In the genomic region with DNA sequence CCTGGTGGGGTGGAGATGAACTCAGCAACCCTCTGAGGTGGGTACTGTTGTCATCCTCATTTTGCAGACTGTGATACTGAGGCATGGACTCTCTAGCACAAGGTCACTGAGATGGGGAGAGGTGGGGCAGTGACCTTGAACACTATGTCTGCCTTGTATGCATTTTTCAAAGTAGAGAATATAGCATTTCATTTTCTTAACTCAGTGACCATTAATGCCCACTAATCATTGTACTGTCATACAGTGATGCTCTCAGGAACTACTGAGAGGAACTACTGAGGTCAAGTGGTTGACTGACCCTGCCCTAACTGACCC, we compare ENCODE assay signal across 8 cellular contexts. TPM values are rescaled to one million over a fixed set of nuclear protein-coding genes. Genes with fewer than 3 reads are reported as not detected.
A peak's percentile ranks its signal among the peaks of the same experiment; 100 is the strongest.
DNase-seq lines count a peak whose midpoint lies in the region; ATAC-seq and TF ChIP-seq lines count a peak whose summit lies in the region.

No MANE protein-coding gene starts in this region.

- no peaks in the 10 kb centered on the region for H4K20me1 ChIP-seq in GM23248 (ENCODE audit: insufficient read depth)

- CTCF ChIA-PET in T-cell (lab: Charles Lee) = no interaction called here

- peak overlapping the region; percentile 91 for H3K4me2 ChIP-seq in GM23248 (ENCODE audit: unreplicated experiment)

- peaks cover 8% of the 10 kb centered on the region; the same call in 1 of the 2 replicates for H3K36me3 ChIP-seq in GM23248 (ENCODE audit: low read depth)
- H3K36me3 ChIP-seq in esophagus (ENCODE audit: control insufficient read depth in 2 of 2, insufficient read depth in 2 of 2, low read length in 1 of 2) = peaks cover 0 to 3% of the 10 kb centered on the region in 2 donors
- peaks cover 2 to 14% (median 9%) of the 10 kb centered on the region in 3 donors for H3K36me3 ChIP-seq in skeletal muscle tissue (ENCODE audit: control insufficient read depth in 3 of 3, insufficient read depth in 3 of 3, low read length in 3 of 3)

- H3K4me1 Mint-ChIP-seq in T-cell = peaks cover 54 to 66% (median 65%) of the 10 kb centered on the region in 3 donors

- no peak for DNase-seq in GM23248
- no peak for DNase-seq in T-cell
- DNase-seq in GM13977 (ENCODE audit: low spot score) = no peak
- no peak for DNase-seq in posterior vena cava (ENCODE audit: low spot score)
- no peak for DNase-seq in epidermal melanocyte (ENCODE audit: insufficient read length, low spot score)

- H3K27ac ChIP-seq in GM23248 (peak overlapping the region; percentile 98), esophagus (ENCODE audit: low read depth in 2 of 2, low read length in 1 of 2) (peak overlapping the region; percentile 29 to 46), skeletal muscle tissue (ENCODE audit: low read depth, low read length) (peak overlapping the region; percentile 89)

- H2AFZ ChIP-seq in GM23248 = no peak overlapping the region

- no peaks in the 10 kb centered on the region for H3K27me3 Mint-ChIP-seq in T-cell

- peaks cover 6% of the 10 kb centered on the region for H3K36me3 Mint-ChIP-seq in T-cell

- H3K27ac Mint-ChIP-seq in T-cell = peak overlapping the region in 1 of 2 donors; percentile 83

- in situ Hi-C loops in GM23248 (cut with MboI) (no loop called here), GM13977 (cut with MboI; ENCODE audit: low pct_unique_long_range_greater_than_20kb, low sequenced_read_pairs, unreplicated experiment) (no loop called here)

- ATAC-seq in T-cell (replicated peaks in 1 of 4) = no peak
- no peak for ATAC-seq in HG02798 (IDR thresholded peaks at IDR 0.05; ENCODE audit: poor library complexity, unreplicated experiment)

- H3K4me3 ChIP-seq in GM23248 (peak overlapping the region; percentile 85), esophagus (ENCODE audit: low read depth in 1 of 2, low read length in 2 of 2) (no peak overlapping the region), skeletal muscle tissue (ENCODE audit: low read length in 3 of 3) (peak overlapping the region in 2 of 3 donors; percentile 85 to 97)

- H3K27me3 ChIP-seq in GM23248 (replicated peaks; ENCODE audit: insufficient read depth) = no peaks in the 10 kb centered on the region
- H3K27me3 ChIP-seq in esophagus (ENCODE audit: control insufficient read depth in 1 of 2, insufficient read depth in 2 of 2, low read length in 2 of 2) = no peaks in the 10 kb centered on the region
- no peaks in the 10 kb centered on the region for H3K27me3 ChIP-seq in skeletal muscle tissue (ENCODE audit: control insufficient read depth in 3 of 3, insufficient read depth in 3 of 3, low read length in 3 of 3)

- H3K79me2 ChIP-seq in GM23248 (ENCODE audit: insufficient read depth) = peaks cover 82% of the 10 kb centered on the region

- peak overlapping the region; percentile 89 to 97 (median 95) for H3K4me3 Mint-ChIP-seq in T-cell

- TF ChIP-seq CTCF in GM13977 (IDR thresholded peaks at IDR 0.05; ENCODE audit: extremely low read depth, insufficient read depth, missing control alignments) = no peak

- intact Hi-C loops in posterior vena cava (cut with DNase I) = no loop called here

- H3K9me2 ChIP-seq in GM23248 (ENCODE audit: insufficient read depth) = no peaks in the 10 kb centered on the region

- H3K4me1 ChIP-seq in GM23248 (ENCODE audit: insufficient read depth) (peaks cover 41% of the 10 kb centered on the region), esophagus (ENCODE audit: control insufficient read depth in 2 of 2, insufficient read depth in 2 of 2, low read length in 1 of 2) (peaks cover 0 to 4% of the 10 kb centered on the region in 2 donors), skeletal muscle tissue (ENCODE audit: control insufficient read depth in 3 of 3, insufficient read depth in 3 of 3, low read length in 3 of 3) (peaks cover 17 to 37% (median 28%) of the 10 kb centered on the region in 3 donors)

- H3F3A ChIP-seq in GM23248 (ENCODE audit: insufficient read depth) = peaks cover 22% of the 10 kb centered on the region

- H3K9me3 Mint-ChIP-seq in T-cell = no peaks in the 10 kb centered on the region

- POLR2A ChIA-PET in T-cell (lab: Charles Lee) = no interaction called here

- H3K9me3 ChIP-seq in GM23248 (ENCODE audit: low read depth) = no peaks in the 10 kb centered on the region
- H3K9me3 ChIP-seq in esophagus (ENCODE audit: control insufficient read depth in 2 of 2, insufficient read depth in 1 of 2, low read depth in 1 of 2, low read length in 1 of 2) = no peaks in the 10 kb centered on the region
- H3K9me3 ChIP-seq in skeletal muscle tissue (ENCODE audit: control insufficient read depth in 3 of 3, low read length in 3 of 3) = no peaks in the 10 kb centered on the region

- peak overlapping the region; percentile 97 for H3K9ac ChIP-seq in GM23248
- H3K9ac ChIP-seq in skeletal muscle tissue (ENCODE audit: low read depth in 1 of 3, low read length in 3 of 3) = peak overlapping the region in 1 of 3 donors; percentile 12

RNA-seq across cellular contexts. Expression of a gene that starts 2.1 kb away (rescaled TPM):
- total RNA-seq in GM23248 (2014; rRNA removed; shearing (Covaris generic)) = 65.1 and 89.2 TPM in 2 replicates
- polyA plus RNA-seq in GM23248 (2016; fragmentation: Nextera tagmentation; extraction: Ambion mirVana) = 68.9 and 69.3 TPM in 2 replicates
- total RNA-seq in T-cell = 10 to 100 TPM; 19.5 to 53.6 (median 40.5) TPM
- polyA plus RNA-seq in esophagus = 10 to 100 TPM in 1 of 2 donors, 1 to 10 TPM in 1; 8.7 to 19.8 TPM
- total RNA-seq in skeletal muscle tissue = 25.6 TPM
- total RNA-seq in posterior vena cava = 10 to 100 TPM; 30.2 to 36.3 TPM

RNA-seq across cellular contexts. Expression of a gene that starts 2.2 kb away (rescaled TPM):
- 120 and 197 TPM in 2 replicates for total RNA-seq in GM23248 (2014; rRNA removed; shearing (Covaris generic))
- polyA plus RNA-seq in GM23248 (2016; fragmentation: Nextera tagmentation; extraction: Ambion mirVana) (89.2 and 93.4 TPM in 2 replicates), esophagus (10 to 100 TPM in 1 of 2 donors, 1 to 10 TPM in 1; 9.7 to 18.7 TPM)
- total RNA-seq in T-cell (10 to 100 TPM; 13.8 to 27.0 (median 22.0) TPM), skeletal muscle tissue (48.5 TPM), posterior vena cava (10 to 100 TPM; 21.7 to 24.4 TPM)

RNA-seq across cellular contexts. Expression of a gene that starts 16.9 kb away (rescaled TPM):
- 2.6 and 5.8 TPM in 2 replicates for total RNA-seq in GM23248 (2014; rRNA removed; shearing (Covaris generic))
- polyA plus RNA-seq in GM23248 (2016; fragmentation: Nextera tagmentation; extraction: Ambion mirVana) (1.3 and 1.5 TPM in 2 replicates), esophagus (under 1 TPM; 0.43 to 0.52 TPM)
- total RNA-seq in T-cell (1 to 10 TPM; 1.8 to 2.4 (median 2.1) TPM), skeletal muscle tissue (2.6 TPM), posterior vena cava (1 to 10 TPM; 7.5 to 8.1 TPM)

Comparison
In these comparisons a context has a peak if more than half of its experiments do, and no peak if none do; other contexts are left out.
1. H3K27ac ChIP-seq: peak in every context shown above with its lines; median percentile 98 in GM23248; 89 in skeletal muscle tissue; 38 in esophagus.
2. H3K4me3 ChIP-seq: peak in GM23248 (single experiment) and skeletal muscle tissue (2 of 3); none in esophagus (0 of 2).